Comparison of ENCODE assay signal across 1 cellular context in the genomic region with DNA sequence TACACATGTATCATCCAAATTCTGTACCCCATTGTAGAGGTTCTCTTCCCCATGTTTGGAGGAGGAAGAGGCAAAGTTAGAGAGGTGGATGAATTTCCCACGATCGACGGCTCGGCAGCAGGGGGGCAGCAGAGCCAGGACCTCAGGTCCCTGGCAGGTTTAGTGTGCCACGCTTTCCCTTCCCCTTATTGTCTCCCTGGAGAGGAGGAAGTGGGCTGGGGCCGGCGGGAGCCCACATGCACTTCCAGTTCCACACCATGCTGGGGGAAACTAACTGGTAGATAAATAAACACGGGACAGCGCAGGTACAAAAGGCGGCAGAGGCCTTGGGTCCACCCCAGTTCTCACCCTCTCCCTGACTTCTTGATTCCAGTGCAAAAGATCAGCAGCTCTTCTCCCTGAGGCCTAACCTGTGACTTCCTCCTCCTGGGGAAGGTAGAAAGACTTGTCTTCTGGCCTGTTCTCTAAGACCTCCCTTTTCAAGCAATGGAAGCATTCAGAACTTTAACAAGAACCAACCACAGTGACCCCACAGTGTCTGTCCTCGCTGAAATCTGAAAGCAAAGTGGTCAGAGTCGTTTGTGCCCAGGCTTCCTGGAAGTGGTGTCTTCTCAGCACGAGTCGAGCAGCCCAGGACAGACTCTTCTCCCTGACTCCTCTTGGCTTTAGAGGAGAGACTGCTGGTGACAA.
TF ChIP-seq lines count a peak whose summit lies in the region.

No MANE protein-coding gene starts in this region.

TF ChIP-seq in IMR-90, 13 proteins besides CTCF, POLR2A, EP300 and RAD21 (continued from another document):
- TF ChIP-seq, protein P1, sequence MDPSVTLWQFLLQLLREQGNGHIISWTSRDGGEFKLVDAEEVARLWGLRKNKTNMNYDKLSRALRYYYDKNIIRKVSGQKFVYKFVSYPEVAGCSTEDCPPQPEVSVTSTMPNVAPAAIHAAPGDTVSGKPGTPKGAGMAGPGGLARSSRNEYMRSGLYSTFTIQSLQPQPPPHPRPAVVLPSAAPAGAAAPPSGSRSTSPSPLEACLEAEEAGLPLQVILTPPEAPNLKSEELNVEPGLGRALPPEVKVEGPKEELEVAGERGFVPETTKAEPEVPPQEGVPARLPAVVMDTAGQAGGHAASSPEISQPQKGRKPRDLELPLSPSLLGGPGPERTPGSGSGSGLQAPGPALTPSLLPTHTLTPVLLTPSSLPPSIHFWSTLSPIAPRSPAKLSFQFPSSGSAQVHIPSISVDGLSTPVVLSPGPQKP (IDR thresholded peaks at IDR 0.05; ENCODE audit: borderline replicate concordance, low read depth, low read length): no peak
- TF ChIP-seq SMC3 (IDR thresholded peaks at IDR 0.05; ENCODE audit: low read depth, low read length): no peak
TF ChIP-seq in IMR-90: peak in this region for 0.
